In genomic region chr5:40834391-40834848, GRCh38 we compare ENCODE assay signal across 8 cellular contexts. TPM values are rescaled to one million over a fixed set of nuclear protein-coding genes. Genes with fewer than 3 reads are reported as not detected.
DNase-seq lines count a peak whose midpoint lies in the region; ATAC-seq and TF ChIP-seq lines count a peak whose summit lies in the region.

No MANE protein-coding gene starts in this region.

- peaks cover 45% of the 10 kb centered on the region for H3K4me1 Mint-ChIP-seq in mesothelial cell of epicardium

- H3K27ac Mint-ChIP-seq in mesothelial cell of epicardium, result peak overlapping the region; percentile 100

- peak in 1 of 4 donors; percentile 23 for TF ChIP-seq EP300 in upper lobe of left lung (IDR thresholded peaks at IDR 0.05)

- no peaks in the 10 kb centered on the region for H3K27me3 Mint-ChIP-seq in mesothelial cell of epicardium (ENCODE audit: low read depth)

- H3K27me3 ChIP-seq in upper lobe of left lung, result no peaks in the 10 kb centered on the region

- DNase-seq in activated gamma-delta T cell treated with Interleukin-2 at 50 U/mL for 16 hours, result peak; percentile 41
- no peak for DNase-seq in activated gamma-delta T cell (lab: John Stamatoyannopoulos, UW)
- peak in 3 of 5 experiments; percentile 59 to 89 (median 74) for DNase-seq in T-helper 2 cell
- DNase-seq in choroid plexus epithelial cell (ENCODE audit: low read depth), result peak; percentile 53
- no peak for DNase-seq in mesothelial cell of epicardium (ENCODE audit: low spot score in 2 of 2, unreplicated experiment in 2 of 2)
- DNase-seq in upper lobe of left lung, result peak in 1 of 2 donors; percentile 33
- DNase-seq in NCI-H524 treated with DMSO at 0.1 percent for 48 hours (lab: John Stamatoyannopoulos, UW), result no peak
- no peak for DNase-seq in DMS153 (lab: John Stamatoyannopoulos, UW)

- no peaks in the 10 kb centered on the region for H3K9me3 ChIP-seq in upper lobe of left lung

- peaks cover 23 to 31% (median 24%) of the 10 kb centered on the region in 4 donors for H3K4me1 ChIP-seq in upper lobe of left lung

- no peaks in the 10 kb centered on the region for H3K9me3 Mint-ChIP-seq in mesothelial cell of epicardium

- TF ChIP-seq CTCF in choroid plexus epithelial cell (conservative IDR thresholded peaks at IDR 0.05; ENCODE audit: low read depth, low read length) (no peak), mesothelial cell of epicardium (IDR thresholded peaks at IDR 0.05; ENCODE audit: unreplicated experiment) (no peak), upper lobe of left lung (IDR thresholded peaks at IDR 0.05) (no peak)

- H3K27ac ChIP-seq in upper lobe of left lung, result peak overlapping the region; percentile 95 to 99 (median 96)

- peak overlapping the region; percentile 79 for H3K4me3 ChIP-seq in choroid plexus epithelial cell (ENCODE audit: low read depth, low read length)
- H3K4me3 ChIP-seq in upper lobe of left lung, result peak overlapping the region; percentile 67 to 77 (median 70)

- H3K36me3 Mint-ChIP-seq in mesothelial cell of epicardium, result peaks cover 34% of the 10 kb centered on the region

- no peak for TF ChIP-seq POLR2A in upper lobe of left lung (IDR thresholded peaks at IDR 0.05)

- H3K36me3 ChIP-seq in upper lobe of left lung, result peaks cover 31 to 47% (median 44%) of the 10 kb centered on the region in 4 donors

- H3K4me3 Mint-ChIP-seq in mesothelial cell of epicardium, result peak overlapping the region; percentile 97

- peak in 1 of 2 donors; percentile 29 for ATAC-seq in upper lobe of left lung (ENCODE audit: low FRiP score in 2 of 2)

- WGBS in upper lobe of left lung, 2 donors, result 0 to 2% methylated on average over 18 to 21 of the region's 21 CpGs

RNA-seq across cellular contexts. Expression of gene RPL37, which starts 0.6 kb away (rescaled TPM):
- total RNA-seq in mesothelial cell of epicardium (1,420 to 1,502 TPM (median 1,461 TPM) in 3 replicates), upper lobe of left lung (100 to 1,000 TPM; 115 to 977 (median 185) TPM)

RNA-seq across cellular contexts. Expression of gene CARD6, which starts 6.7 kb away (rescaled TPM):
- total RNA-seq in mesothelial cell of epicardium, result 1.3 to 1.5 TPM (median 1.4 TPM) in 3 replicates
- 10 to 100 TPM; 14.7 to 23.9 (median 18.9) TPM for total RNA-seq in upper lobe of left lung

RNA-seq across cellular contexts. Expression of gene PRKAA1, which starts 36.2 kb away (rescaled TPM):
- 56.3 to 60.4 TPM (median 57.7 TPM) in 3 replicates for total RNA-seq in mesothelial cell of epicardium
- 10 to 100 TPM; 53.9 to 94.7 (median 74.5) TPM for total RNA-seq in upper lobe of left lung

Comparison
In these comparisons a context has a peak if more than half of its experiments do, and no peak if none do; other contexts are left out.
1. DNase-seq: peak in activated gamma-delta T cell treated with Interleukin-2 at 50 U/mL for 16 hours (single experiment), T-helper 2 cell (3 of 5) and choroid plexus epithelial cell (single experiment); none in activated gamma-delta T cell (single experiment), mesothelial cell of epicardium (0 of 2), NCI-H524 treated with DMSO at 0.1 percent for 48 hours (single experiment) and DMS153 (single experiment).